Comparison of ENCODE assay signal across 8 cellular contexts in genomic region chr17:59964455-59965328, GRCh38. TPM values are rescaled to one million over a fixed set of nuclear protein-coding genes. Genes with fewer than 3 reads are reported as not detected.
DNase-seq lines count a peak whose midpoint lies in the region; ATAC-seq, FAIRE-seq and TF ChIP-seq lines count a peak whose summit lies in the region.

A gene with protein sequence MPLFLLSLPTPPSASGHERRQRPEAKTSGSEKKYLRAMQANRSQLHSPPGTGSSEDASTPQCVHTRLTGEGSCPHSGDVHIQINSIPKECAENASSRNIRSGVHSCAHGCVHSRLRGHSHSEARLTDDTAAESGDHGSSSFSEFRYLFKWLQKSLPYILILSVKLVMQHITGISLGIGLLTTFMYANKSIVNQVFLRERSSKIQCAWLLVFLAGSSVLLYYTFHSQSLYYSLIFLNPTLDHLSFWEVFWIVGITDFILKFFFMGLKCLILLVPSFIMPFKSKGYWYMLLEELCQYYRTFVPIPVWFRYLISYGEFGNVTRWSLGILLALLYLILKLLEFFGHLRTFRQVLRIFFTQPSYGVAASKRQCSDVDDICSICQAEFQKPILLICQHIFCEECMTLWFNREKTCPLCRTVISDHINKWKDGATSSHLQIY (minus strand): TSS chr17:59964740. CDS start chr17:59964663, 77 bp downstream.

- H3K4me3 ChIP-seq in A549 (peak within 1 kb of the TSS; percentile 74), keratinocyte (ENCODE audit: control insufficient read depth in 2 of 3, extremely low read depth in 1 of 3, insufficient read depth in 2 of 3, low read depth in 1 of 3, low read length in 3 of 3) (peak within 1 kb of the TSS; percentile 84 to 87 (median 85))

- TF ChIP-seq RAD21 in A549 (conservative IDR thresholded peaks at IDR 0.05 in 1 of 2, IDR thresholded peaks at IDR 0.05 in 1 of 2): no peak

- peak within 1 kb of the TSS; percentile 98 for H2AFZ ChIP-seq in keratinocyte (ENCODE audit: control insufficient read depth, low read length)

- ATAC-seq in A549: peak; percentile 89 to 91
- peak; percentile 51 for ATAC-seq in GM18873 (IDR thresholded peaks at IDR 0.05; ENCODE audit: low FRiP score, unreplicated experiment)
- ATAC-seq in HG03139 (IDR thresholded peaks at IDR 0.05; ENCODE audit: unreplicated experiment): peak; percentile 73

- H3K4me1 ChIP-seq in A549 (peaks cover 15% of the 10 kb centered on the region), keratinocyte (ENCODE audit: control insufficient read depth, extremely low read depth, insufficient read depth, low read length) (peaks cover 14% of the 10 kb centered on the region)

- H3K4me2 ChIP-seq in A549 (peak within 1 kb of the TSS; percentile 82), keratinocyte (ENCODE audit: control insufficient read depth, extremely low read depth, insufficient read depth, low read depth, low read length) (peak within 1 kb of the TSS; percentile 96)

- peak; percentile 28 for FAIRE-seq in A549 (lab: Jason Lieb, UNC)
- no peak for FAIRE-seq in keratinocyte (lab: Jason Lieb, UNC)

- WGBS in A549 (ENCODE audit: missing lambda C conversion rate): 5% methylated on average over 64 of the region's 67 CpGs

- TF ChIP-seq CTCF in A549 (IDR thresholded peaks at IDR 0.05) (no peak), keratinocyte (optimal IDR thresholded peaks at IDR 0.05 in 1 of 3, IDR thresholded peaks at IDR 0.05 in 1 of 3, conservative IDR thresholded peaks at IDR 0.05 in 1 of 3; ENCODE audit: extremely low read depth in 1 of 3, insufficient read depth in 2 of 3, low read length in 3 of 3) (no peak)

- no peaks in the 10 kb centered on the region for H3K9me3 ChIP-seq in A549
- no peaks in the 10 kb centered on the region for H3K9me3 ChIP-seq in keratinocyte (ENCODE audit: control insufficient read depth, low read depth, low read length)

- peak within 1 kb of the TSS; percentile 92 for H3K9ac ChIP-seq in keratinocyte (ENCODE audit: control insufficient read depth, extremely low read depth, insufficient read depth, low read length)

- dilution Hi-C loops in keratinocyte (cut with MboI; ENCODE audit: extremely low pct_ligation_motif_present, low sequenced_read_pairs): no loop called here

- H4K20me1 ChIP-seq in keratinocyte (ENCODE audit: control insufficient read depth, extremely low read depth, insufficient read depth, low read length): no peaks in the 10 kb centered on the region

- peak; percentile 81 for TF ChIP-seq POLR2A in A549 (IDR thresholded peaks at IDR 0.05; ENCODE audit: low read length)

- no peaks in the 10 kb centered on the region for H3K79me2 ChIP-seq in keratinocyte (ENCODE audit: control insufficient read depth, insufficient read depth, low read length)

- peak; percentile 84 to 94 for DNase-seq in A549 (ENCODE audit: low read depth in 1 of 2, low spot score in 1 of 2)
- DNase-seq in NCI-H446 (lab: John Stamatoyannopoulos, UW): peak; percentile 42 to 87
- DNase-seq in activated CD4-positive, alpha-beta T cell treated with anti-CD3 and anti-CD28 coated beads for 1 hour: peak; percentile 86
- peak; percentile 4 to 64 for DNase-seq in cerebellar nuclear complex (lab: John Stamatoyannopoulos, UW)
- no peak for DNase-seq in keratinocyte (ENCODE audit: low read depth, low spot score)
- DNase-seq in stimulated activated CD4-positive, alpha-beta T cell treated with anti-CD3 and anti-CD28 coated beads, Interleukin-12 subunit alpha, Interleukin-12 subunit beta, amount 100 ng/mL, for 4 hours: peak; percentile 97

- no peak for TF ChIP-seq EP300 in A549 (IDR thresholded peaks at IDR 0.05)

- peaks cover 0 to 3% of the 10 kb centered on the region in 2 experiments for H3K36me3 ChIP-seq in keratinocyte (ENCODE audit: control insufficient read depth in 2 of 2, extremely low read depth in 1 of 2, insufficient read depth in 2 of 2, low read length in 2 of 2)

- peaks cover 3% of the 10 kb centered on the region for H3K9me1 ChIP-seq in keratinocyte (ENCODE audit: control insufficient read depth, extremely low read depth, insufficient read depth, low read length)

- POLR2A ChIA-PET in A549 (lab: Yijun Ruan, JAX): interaction anchor here (0.5 to 1.9 kb wide), 12 partner anchors 11 to 346 kb away, joined by 3 to 8 read pairs (median 4); partner anchors contain the start of genes CLTC, PTRH2 and VMP1

- CTCF ChIA-PET in A549 (lab: Yijun Ruan, JAX): interaction anchor here (0.8 to 1.2 kb wide), 4 partner anchors 14 to 72 kb away, joined by 3 to 4 read pairs (median 3); no protein-coding TSS in a partner anchor

- H3K27me3 ChIP-seq in keratinocyte (ENCODE audit: control insufficient read depth, extremely low read depth, insufficient read depth, low read length): no peaks in the 10 kb centered on the region

- peak within 1 kb of the TSS; percentile 76 to 85 for H3K27ac ChIP-seq in A549
- peak within 1 kb of the TSS; percentile 85 for H3K27ac ChIP-seq in keratinocyte (ENCODE audit: control insufficient read depth, insufficient read depth, low read length)

TF ChIP-seq in A549, 52 proteins besides CTCF, POLR2A, EP300 and RAD21 (continues in another document):
- TF ChIP-seq ESRRA (IDR thresholded peaks at IDR 0.05; ENCODE audit: borderline replicate concordance, low read length): no peak
- peak; percentile 58 to 73; a peak in 3 of 5 replicates for TF ChIP-seq JUN (IDR thresholded peaks at IDR 0.05)
- TF ChIP-seq, protein P1, sequence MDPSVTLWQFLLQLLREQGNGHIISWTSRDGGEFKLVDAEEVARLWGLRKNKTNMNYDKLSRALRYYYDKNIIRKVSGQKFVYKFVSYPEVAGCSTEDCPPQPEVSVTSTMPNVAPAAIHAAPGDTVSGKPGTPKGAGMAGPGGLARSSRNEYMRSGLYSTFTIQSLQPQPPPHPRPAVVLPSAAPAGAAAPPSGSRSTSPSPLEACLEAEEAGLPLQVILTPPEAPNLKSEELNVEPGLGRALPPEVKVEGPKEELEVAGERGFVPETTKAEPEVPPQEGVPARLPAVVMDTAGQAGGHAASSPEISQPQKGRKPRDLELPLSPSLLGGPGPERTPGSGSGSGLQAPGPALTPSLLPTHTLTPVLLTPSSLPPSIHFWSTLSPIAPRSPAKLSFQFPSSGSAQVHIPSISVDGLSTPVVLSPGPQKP (IDR thresholded peaks at IDR 0.05; ENCODE audit: low read depth, low read length): no peak
- no peak for TF ChIP-seq CBX2 (IDR thresholded peaks at IDR 0.05; ENCODE audit: borderline replicate concordance, low read depth)
- TF ChIP-seq GATA3 (IDR thresholded peaks at IDR 0.05; ENCODE audit: borderline replicate concordance): peak; percentile 51; the same call in 1 of the 2 replicates
- no peak for TF ChIP-seq MAFK (IDR thresholded peaks at IDR 0.05; ENCODE audit: partially characterized antibody)
- 0 out of 2 replicates have a peak, but pooled peaks have one; percentile 36 for TF ChIP-seq MYC (IDR thresholded peaks at IDR 0.05; ENCODE audit: borderline replicate concordance, low read length)
- no peak for TF ChIP-seq JUNB (IDR thresholded peaks at IDR 0.05)
- TF ChIP-seq, protein P2, sequence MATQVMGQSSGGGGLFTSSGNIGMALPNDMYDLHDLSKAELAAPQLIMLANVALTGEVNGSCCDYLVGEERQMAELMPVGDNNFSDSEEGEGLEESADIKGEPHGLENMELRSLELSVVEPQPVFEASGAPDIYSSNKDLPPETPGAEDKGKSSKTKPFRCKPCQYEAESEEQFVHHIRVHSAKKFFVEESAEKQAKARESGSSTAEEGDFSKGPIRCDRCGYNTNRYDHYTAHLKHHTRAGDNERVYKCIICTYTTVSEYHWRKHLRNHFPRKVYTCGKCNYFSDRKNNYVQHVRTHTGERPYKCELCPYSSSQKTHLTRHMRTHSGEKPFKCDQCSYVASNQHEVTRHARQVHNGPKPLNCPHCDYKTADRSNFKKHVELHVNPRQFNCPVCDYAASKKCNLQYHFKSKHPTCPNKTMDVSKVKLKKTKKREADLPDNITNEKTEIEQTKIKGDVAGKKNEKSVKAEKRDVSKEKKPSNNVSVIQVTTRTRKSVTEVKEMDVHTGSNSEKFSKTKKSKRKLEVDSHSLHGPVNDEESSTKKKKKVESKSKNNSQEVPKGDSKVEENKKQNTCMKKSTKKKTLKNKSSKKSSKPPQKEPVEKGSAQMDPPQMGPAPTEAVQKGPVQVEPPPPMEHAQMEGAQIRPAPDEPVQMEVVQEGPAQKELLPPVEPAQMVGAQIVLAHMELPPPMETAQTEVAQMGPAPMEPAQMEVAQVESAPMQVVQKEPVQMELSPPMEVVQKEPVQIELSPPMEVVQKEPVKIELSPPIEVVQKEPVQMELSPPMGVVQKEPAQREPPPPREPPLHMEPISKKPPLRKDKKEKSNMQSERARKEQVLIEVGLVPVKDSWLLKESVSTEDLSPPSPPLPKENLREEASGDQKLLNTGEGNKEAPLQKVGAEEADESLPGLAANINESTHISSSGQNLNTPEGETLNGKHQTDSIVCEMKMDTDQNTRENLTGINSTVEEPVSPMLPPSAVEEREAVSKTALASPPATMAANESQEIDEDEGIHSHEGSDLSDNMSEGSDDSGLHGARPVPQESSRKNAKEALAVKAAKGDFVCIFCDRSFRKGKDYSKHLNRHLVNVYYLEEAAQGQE (IDR thresholded peaks at IDR 0.05): no peak; the same call in 1 of the 2 replicates
- TF ChIP-seq NFE2L2 (conservative IDR thresholded peaks at IDR 0.05; ENCODE audit: low read length): no peak
- peak; percentile 77; the same call in 1 of the 2 replicates for TF ChIP-seq PHF8 (IDR thresholded peaks at IDR 0.05; ENCODE audit: borderline replicate concordance, low read depth)

RNA-seq across cellular contexts. Expression of the gene that starts here (rescaled TPM):
- polyA plus RNA-seq in A549 (2011; rRNA removed): 28.9 and 29.9 TPM in 2 replicates
- polyA plus RNA-seq in A549 (2012; cell fraction: cytosol; rRNA removed): 10.9 and 13.7 TPM in 2 replicates
- 10.6 and 14.4 TPM in 2 replicates for polyA plus RNA-seq in A549 (2012; cell fraction: nucleus; rRNA removed)
- 16.2 to 18.0 TPM (median 17.0 TPM) in 3 replicates for polyA plus RNA-seq in A549 (2017; fragmentation: RNase III; extraction: RNeasy Plus Mini Kit Qiagen cat#74134 plus additional on column Dnase treatment)
- polyA minus RNA-seq in A549 (2011; rRNA and poly(A)+ RNA removed): 14.7 and 14.8 TPM in 2 replicates
- polyA plus RNA-seq in keratinocyte: 11.8 to 13.4 TPM (median 12.0 TPM) in 3 replicates
- polyA plus RNA-seq in keratinocyte (2011; ENCODE audit: low read depth): 0.71 TPM
- polyA plus RNA-seq in keratinocyte (2011; cell fraction: cytosol; rRNA removed): 5.7 and 10.6 TPM in 2 replicates
- polyA plus RNA-seq in keratinocyte (2011; cell fraction: nucleus; rRNA removed): 14.8 and 20.3 TPM in 2 replicates
- 4.4 and 9.0 TPM in 2 replicates for polyA plus RNA-seq in keratinocyte (2012; ENCODE audit: low replicate concordance)
- polyA minus RNA-seq in keratinocyte: 6.1 to 12.6 TPM (median 9.5 TPM) in 3 replicates
- 8.4 TPM for polyA minus RNA-seq in keratinocyte (2011; cell fraction: cytosol; rRNA and poly(A)+ RNA removed)
- polyA minus RNA-seq in keratinocyte (2011; cell fraction: nucleus; rRNA and poly(A)+ RNA removed): 5.9 and 8.8 TPM in 2 replicates
